14 cellular contexts compared by ENCODE assay signal in the genomic region with DNA sequence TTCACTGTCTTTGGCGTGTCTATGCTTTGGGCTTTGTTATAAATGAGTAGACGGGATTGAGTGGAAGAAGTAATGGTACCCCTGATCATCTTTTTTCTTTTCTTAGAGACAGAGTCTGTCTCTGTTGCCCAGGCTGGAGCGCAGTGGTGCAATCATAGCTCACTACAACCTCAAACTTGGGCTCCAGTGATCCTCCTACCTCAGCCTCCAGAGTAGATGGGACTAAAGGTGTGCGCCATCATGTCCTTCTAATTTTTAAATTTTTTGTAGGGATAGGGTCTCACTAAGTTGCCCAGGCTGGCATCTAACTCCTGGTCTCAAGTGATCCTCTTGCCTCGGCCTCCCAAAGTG. TPM values are rescaled to one million over a fixed set of nuclear protein-coding genes. Genes with fewer than 3 reads are reported as not detected.
"Had no signal": no experiment of that assay in that cellular context is flagged by ENCODE, and none has a peak within 500 bp of the region (broad histone marks: within the 10 kb centered on the region; RNA-seq: fewer than 3 reads in every experiment).

No MANE protein-coding gene starts in this region.

- H3K4me2 ChIP-seq: hepatocyte had no signal

- DNase-seq: activated naive CD4-positive, alpha-beta T cell; activated T-cell treated with anti-CD3 and anti-CD28 coated beads, Interleukin-2, amount 50 U/mL, for 1 hour; amniotic stem cell; occipital lobe had no signal

- FAIRE-seq: urothelium cell line had no signal

- H3K79me2 ChIP-seq: hepatocyte had no signal

- H3K36me3 ChIP-seq: cardiac muscle cell, tibial nerve had no signal

- H3K4me3 ChIP-seq: cardiac muscle cell, hepatocyte, tibial nerve had no signal

- H3K4me1 ChIP-seq: tibial nerve had no signal

- H2AFZ ChIP-seq: hepatocyte had no signal

- H3K27ac Mint-ChIP-seq: activated CD4-positive, alpha-beta T cell treated with anti-CD3 and anti-CD28 coated beads, Interleukin-2, amount 10 ng/mL, durations not matched to agents 24 days and 14 days; activated CD8-positive, alpha-beta T cell treated with anti-CD3 and anti-CD28 coated beads for 36 hours; activated naive CD8-positive, alpha-beta T cell treated with anti-CD3 and anti-CD28 coated beads for 36 hours; activated T-helper 17 cell treated with anti-CD3 and anti-CD28 coated beads, Interleukin-2, amount 50 U/mL, for 72 hours; effector memory CD8-positive, alpha-beta T cell had no signal

- H3K27me3 ChIP-seq: cardiac muscle cell, hepatocyte, tibial nerve had no signal

- H3K9me3 Mint-ChIP-seq: activated CD4-positive, alpha-beta T cell treated with anti-CD3 and anti-CD28 coated beads, Interleukin-2, amount 10 ng/mL, durations not matched to agents 24 days and 14 days; activated CD8-positive, alpha-beta T cell treated with anti-CD3 and anti-CD28 coated beads for 36 hours; activated naive CD8-positive, alpha-beta T cell treated with anti-CD3 and anti-CD28 coated beads for 36 hours; activated T-helper 17 cell treated with anti-CD3 and anti-CD28 coated beads, Interleukin-2, amount 50 U/mL, for 72 hours; effector memory CD8-positive, alpha-beta T cell; naive thymus-derived CD8-positive, alpha-beta T cell had no signal

- H3K9me3 ChIP-seq: tibial nerve had no signal

- H3K4me1 Mint-ChIP-seq: activated CD4-positive, alpha-beta T cell treated with anti-CD3 and anti-CD28 coated beads, Interleukin-2, amount 10 ng/mL, durations not matched to agents 24 days and 14 days; activated naive CD8-positive, alpha-beta T cell treated with anti-CD3 and anti-CD28 coated beads for 36 hours had no signal

- H3K27ac ChIP-seq: cardiac muscle cell, hepatocyte, tibial nerve had no signal

- H3K36me3 Mint-ChIP-seq: activated naive CD8-positive, alpha-beta T cell treated with anti-CD3 and anti-CD28 coated beads for 36 hours; naive thymus-derived CD8-positive, alpha-beta T cell had no signal

- H3K4me3 Mint-ChIP-seq: activated CD4-positive, alpha-beta T cell treated with anti-CD3 and anti-CD28 coated beads, Interleukin-2, amount 10 ng/mL, durations not matched to agents 24 days and 14 days; activated CD8-positive, alpha-beta T cell treated with anti-CD3 and anti-CD28 coated beads for 36 hours; activated naive CD8-positive, alpha-beta T cell treated with anti-CD3 and anti-CD28 coated beads for 36 hours; activated T-helper 17 cell treated with anti-CD3 and anti-CD28 coated beads, Interleukin-2, amount 50 U/mL, for 72 hours; effector memory CD8-positive, alpha-beta T cell; naive thymus-derived CD8-positive, alpha-beta T cell had no signal

RNA-seq across cellular contexts. Expression of a gene that starts 14.9 kb away (rescaled TPM):
- total RNA-seq: activated CD8-positive, alpha-beta T cell treated with anti-CD3 and anti-CD28 coated beads for 36 hours; activated T-helper 17 cell treated with anti-CD3 and anti-CD28 coated beads, Interleukin-2, amount 50 U/mL, for 72 hours; naive thymus-derived CD8-positive, alpha-beta T cell had no signal
